ENCODE assay signal across 10 cellular contexts in genomic region chr6:5672581-5673011, GRCh38.
A peak's percentile ranks its signal among the peaks of the same experiment; 100 is the strongest.
DNase-seq lines count a peak whose midpoint lies in the region; ATAC-seq and TF ChIP-seq lines count a peak whose summit lies in the region.
"Had no signal": no experiment of that assay in that cellular context is flagged by ENCODE, and none has a peak within 500 bp of the region (broad histone marks: within the 10 kb centered on the region; RNA-seq: fewer than 3 reads in every experiment).

No MANE protein-coding gene starts in this region.

- no peaks in the 10 kb centered on the region for H3K27me3 Mint-ChIP-seq in activated T-cell treated with anti-CD3 and anti-CD28 coated beads, Interleukin-2, amount 50 U/mL, for 72 hours (ENCODE audit: low read depth)

- TF ChIP-seq CTCF in mucosa of descending colon (IDR thresholded peaks at IDR 0.05) = no peak

- no peaks in the 10 kb centered on the region for H3K36me3 ChIP-seq in mucosa of descending colon (ENCODE audit: low read depth)

- no peaks in the 10 kb centered on the region for H3K36me3 Mint-ChIP-seq in activated T-cell treated with anti-CD3 and anti-CD28 coated beads, Interleukin-2, amount 50 U/mL, for 72 hours (ENCODE audit: insufficient read depth in 2 of 2)

- H3K4me1 ChIP-seq in mucosa of descending colon (ENCODE audit: low read depth) = no peaks in the 10 kb centered on the region

- H3K4me1 Mint-ChIP-seq in activated T-cell treated with anti-CD3 and anti-CD28 coated beads, Interleukin-2, amount 50 U/mL, for 72 hours (ENCODE audit: low read depth) = peaks cover 31% of the 10 kb centered on the region

- H3K9me3 ChIP-seq in mucosa of descending colon = no peaks in the 10 kb centered on the region

- ATAC-seq in mucosa of descending colon = peak; percentile 55
- ATAC-seq in activated T-cell treated with anti-CD3 and anti-CD28 coated beads, Interleukin-2, amount 50 U/mL, for 72 hours (replicated peaks in 1 of 2) = no peak
- ATAC-seq in HG03039 (IDR thresholded peaks at IDR 0.05; ENCODE audit: unreplicated experiment) = no peak
- no peak for ATAC-seq in HG02642 (IDR thresholded peaks at IDR 0.05; ENCODE audit: poor library complexity, unreplicated experiment)

- no peak overlapping the region for H3K27ac Mint-ChIP-seq in activated T-cell treated with anti-CD3 and anti-CD28 coated beads, Interleukin-2, amount 50 U/mL, for 72 hours

- H3K9me3 Mint-ChIP-seq in activated T-cell treated with anti-CD3 and anti-CD28 coated beads, Interleukin-2, amount 50 U/mL, for 72 hours = no peaks in the 10 kb centered on the region

- H3K4me3 Mint-ChIP-seq in activated T-cell treated with anti-CD3 and anti-CD28 coated beads, Interleukin-2, amount 50 U/mL, for 72 hours = no peak overlapping the region

- no peak overlapping the region for H3K4me3 ChIP-seq in mucosa of descending colon

- intact Hi-C loops in mucosa of descending colon (cut with DNase I, micrococcal nuclease) = no loop called here

- DNase-seq in AG08395 (ENCODE audit: low spot score) (peak; percentile 93), LHCN-M2 (ENCODE audit: low read depth) (peak; percentile 93), dedifferentiated amniotic fluid mesenchymal stem cell (ENCODE audit: extremely low spot score) (peak; percentile 88), mucosa of descending colon (no peak)
- no peak for DNase-seq in activated CD4-positive, alpha-beta T cell treated with anti-CD3 and anti-CD28 coated beads, Interleukin-2, amount 50 U/mL, for 4 hours
- no peak for DNase-seq in activated T-cell treated with anti-CD3 and anti-CD28 coated beads, Interleukin-2, amount 50 U/mL, for 72 hours
- DNase-seq: DND-41, SHP77 treated with DMSO at 0.1 percent for 48 hours had no signal

Comparison
In these comparisons a context has a peak if more than half of its experiments do, and no peak if none do; other contexts are left out.
1. DNase-seq: peak in AG08395 (single experiment), LHCN-M2 (single experiment) and dedifferentiated amniotic fluid mesenchymal stem cell (single experiment); none in mucosa of descending colon (0 of 3), activated CD4-positive, alpha-beta T cell treated with anti-CD3 and anti-CD28 coated beads, Interleukin-2, amount 50 U/mL, for 4 hours (0 of 2) and activated T-cell treated with anti-CD3 and anti-CD28 coated beads, Interleukin-2, amount 50 U/mL, for 72 hours (0 of 2).